ENCODE assay signal across 9 cellular contexts in genomic region chr10:103679096-103679790, GRCh38.
DNase-seq lines count a peak whose midpoint lies in the region; ATAC-seq, FAIRE-seq and TF ChIP-seq lines count a peak whose summit lies in the region.
"Had no signal": no experiment of that assay in that cellular context is flagged by ENCODE, and none has a peak within 500 bp of the region (broad histone marks: within the 10 kb centered on the region; RNA-seq: fewer than 3 reads in every experiment).

No MANE protein-coding gene starts in this region.

- no peak overlapping the region for H3K9ac ChIP-seq in PC-3 (ENCODE audit: low read length)

- DNase-seq in GM12892 (ENCODE audit: insufficient read length): no peak
- no peak for DNase-seq in mucosa of descending colon
- DNase-seq in PC-3: no peak
- DNase-seq in RPMI8226: no peak
- no peak for DNase-seq in small intestine
- DNase-seq: activated T-cell treated with anti-CD3 and anti-CD28 coated beads, Interleukin-2, amount 50 U/mL, for 48 hours had no signal

- no peak overlapping the region for H2AFZ ChIP-seq in PC-3 (ENCODE audit: low read length)

- intact Hi-C loops in mucosa of descending colon (cut with DNase I, micrococcal nuclease) (no loop called here), PC-3 (cut with micrococcal nuclease) (no loop called here)

- 77 to 93% (median 88%) methylated on average over 4 of the region's 4 CpGs for WGBS in small intestine, 3 donors

- H3K27ac ChIP-seq in PC-3 (ENCODE audit: low read length) (no peak overlapping the region), small intestine (ENCODE audit: low read depth in 1 of 2, low read length in 1 of 2) (peak overlapping the region in 1 of 2 donors; percentile 69)

- H3K36me3 ChIP-seq in mucosa of descending colon (ENCODE audit: low read depth) (no peaks in the 10 kb centered on the region), PC-3 (ENCODE audit: low read depth, low read length) (no peaks in the 10 kb centered on the region), small intestine (ENCODE audit: control insufficient read depth in 2 of 2, insufficient read depth in 2 of 2, low read length in 2 of 2) (no peaks in the 10 kb centered on the region)

- H3K4me1 ChIP-seq in mucosa of descending colon (ENCODE audit: low read depth) (peaks cover 9% of the 10 kb centered on the region), PC-3 (ENCODE audit: insufficient read depth, low read length) (no peaks in the 10 kb centered on the region), small intestine (ENCODE audit: control insufficient read depth in 2 of 2, insufficient read depth in 1 of 2, low read depth in 1 of 2, low read length in 1 of 2) (no peaks in the 10 kb centered on the region)

- ATAC-seq in GM21529 (IDR thresholded peaks at IDR 0.05; ENCODE audit: unreplicated experiment) (peak; percentile 71), HG03565 (IDR thresholded peaks at IDR 0.05; ENCODE audit: unreplicated experiment) (peak; percentile 61), mucosa of descending colon (peak; percentile 35), GM21360 (IDR thresholded peaks at IDR 0.05; ENCODE audit: unreplicated experiment) (no peak), PC-3 (no peak)

- POLR2A ChIA-PET in PC-3 (lab: Charles Lee; ENCODE audit: unreplicated experiment): no interaction called here

- H3K9me3 ChIP-seq in mucosa of descending colon (no peaks in the 10 kb centered on the region), PC-3 (ENCODE audit: low read length) (no peaks in the 10 kb centered on the region), small intestine (ENCODE audit: control insufficient read depth, low read depth) (no peaks in the 10 kb centered on the region)

- no peaks in the 10 kb centered on the region for H4K20me1 ChIP-seq in PC-3 (ENCODE audit: low read length)

- no peak overlapping the region for H3K4me2 ChIP-seq in PC-3 (ENCODE audit: low read length)

- H3K79me2 ChIP-seq in PC-3 (ENCODE audit: low read length): no peaks in the 10 kb centered on the region

- TF ChIP-seq POLR2A in GM12892 (IDR thresholded peaks at IDR 0.05; ENCODE audit: low read depth, low read length): no peak

- FAIRE-seq in GM12892 (lab: Jason Lieb, UNC) (peak; percentile 77), small intestine (lab: Jason Lieb, UNC) (no peak)

- H3F3A ChIP-seq in PC-3 (ENCODE audit: low read length, unreplicated experiment): no peaks in the 10 kb centered on the region

- CTCF ChIA-PET in PC-3 (lab: Charles Lee): no interaction called here

- no peaks in the 10 kb centered on the region for H3K27me3 ChIP-seq in PC-3 (ENCODE audit: low read length)
- H3K27me3 ChIP-seq in small intestine (ENCODE audit: control insufficient read depth in 2 of 2, insufficient read depth in 2 of 2, low read length in 2 of 2): no peaks in the 10 kb centered on the region

- H3K4me3 ChIP-seq in mucosa of descending colon: no peak overlapping the region
- no peak overlapping the region for H3K4me3 ChIP-seq in PC-3 (ENCODE audit: low read length)
- H3K4me3 ChIP-seq in small intestine (ENCODE audit: low read depth in 1 of 2, low read length in 2 of 2): no peak overlapping the region

- no TSS peak for BruUV-seq in PC-3 (replicated peaks; lab: Mats Ljungman, UMichigan)

- no peaks in the 10 kb centered on the region for H3K9me2 ChIP-seq in PC-3 (replicated peaks; ENCODE audit: low read length)

- TF ChIP-seq CTCF in mucosa of descending colon (IDR thresholded peaks at IDR 0.05) (no peak), PC-3 (conservative IDR thresholded peaks at IDR 0.05; ENCODE audit: low read depth, low read length) (no peak)

Comparison
In these comparisons a context has a peak if more than half of its experiments do, and no peak if none do; other contexts are left out.
1. ATAC-seq: peak in GM21529 (single experiment), HG03565 (single experiment) and mucosa of descending colon (single experiment); none in GM21360 (single experiment) and PC-3 (single experiment).